12 cellular contexts compared by ENCODE assay signal in the genomic region with DNA sequence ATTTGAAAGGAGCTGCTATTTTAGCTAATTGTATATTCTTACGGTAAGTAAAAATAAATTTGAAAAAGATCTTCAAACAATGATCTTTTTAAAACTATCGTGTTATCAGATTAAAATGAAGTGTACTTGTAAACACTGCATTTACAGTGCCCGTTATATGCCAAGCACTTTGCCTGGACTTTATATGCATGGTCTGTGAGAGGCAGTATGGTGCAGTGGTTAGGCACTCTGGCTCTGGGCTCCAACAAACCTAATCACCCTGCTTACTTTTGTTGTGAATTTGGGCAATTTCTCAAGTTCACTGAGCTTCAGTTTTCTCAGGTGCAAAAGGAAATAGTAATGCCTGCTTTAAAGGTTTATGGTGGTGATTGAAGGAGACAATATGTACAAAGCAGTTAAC. TPM values are rescaled to one million over a fixed set of nuclear protein-coding genes. Genes with fewer than 3 reads are reported as not detected.
DNase-seq lines count a peak whose midpoint lies in the region; ATAC-seq, FAIRE-seq and TF ChIP-seq lines count a peak whose summit lies in the region.
"Had no signal": no experiment of that assay in that cellular context is flagged by ENCODE, and none has a peak within 500 bp of the region (broad histone marks: within the 10 kb centered on the region; RNA-seq: fewer than 3 reads in every experiment).

No MANE protein-coding gene starts in this region.

- DNase-seq in Caco-2 (no peak), astrocyte (ENCODE audit: low read depth) (no peak), keratinocyte (ENCODE audit: low read depth, low spot score) (no peak), skeletal muscle cell (ENCODE audit: low read depth) (no peak), HuH-7.5 (ENCODE audit: low spot score) (no peak), superior temporal gyrus (ENCODE audit: extremely low spot score) (no peak)
- no peak for DNase-seq in stimulated activated CD4-positive, alpha-beta T cell treated with anti-CD3 and anti-CD28 coated beads, Interleukin-2, amount 100 ng/mL, for 24 hours
- DNase-seq: activated gamma-delta T cell; effector CD4-positive, alpha-beta T cell; SHP77 had no signal

- no peaks in the 10 kb centered on the region for H3K27me3 Mint-ChIP-seq in Caco-2 (ENCODE audit: insufficient read depth, unreplicated experiment)
- peaks cover 21% of the 10 kb centered on the region for H3K27me3 Mint-ChIP-seq in astrocyte (ENCODE audit: low read depth, unreplicated experiment)

- H3K9me1 ChIP-seq in keratinocyte (ENCODE audit: control insufficient read depth, extremely low read depth, insufficient read depth, low read length), result no peaks in the 10 kb centered on the region

- POLR2A ChIA-PET in Caco-2 (lab: Charles Lee), result no interaction called here

- CTCF ChIA-PET in Caco-2 (lab: Charles Lee), result interaction anchor here (0.9 kb wide), 1 partner anchor 239 kb away, joined by 5 read pairs; no protein-coding TSS in a partner anchor

- peaks cover 6% of the 10 kb centered on the region for H4K20me1 ChIP-seq in astrocyte (ENCODE audit: insufficient read depth, low read length)
- H4K20me1 ChIP-seq in keratinocyte (ENCODE audit: control insufficient read depth, extremely low read depth, insufficient read depth, low read length), result no peaks in the 10 kb centered on the region

- FAIRE-seq in astrocyte (lab: Jason Lieb, UNC) (no peak), keratinocyte (lab: Jason Lieb, UNC) (no peak)

- intact Hi-C loops in Caco-2 (cut with micrococcal nuclease; ENCODE audit: unreplicated experiment), result loop anchor here (2.0 kb wide), 1 partner anchor 193 kb away; no protein-coding TSS in a partner anchor

- H3K27ac Mint-ChIP-seq in Caco-2 (ENCODE audit: unreplicated experiment), result no peak overlapping the region
- H3K27ac Mint-ChIP-seq in astrocyte (ENCODE audit: unreplicated experiment), result no peak overlapping the region

- no peak overlapping the region for H3K27ac ChIP-seq in astrocyte (ENCODE audit: low read depth, low read length)
- H3K27ac ChIP-seq in keratinocyte (ENCODE audit: control insufficient read depth, insufficient read depth, low read length), result no peak overlapping the region
- H3K27ac ChIP-seq: C4-2B had no signal

- no peak overlapping the region for H3K4me3 ChIP-seq in Caco-2 (ENCODE audit: low read depth, low read length)
- peak overlapping the region; percentile 77 for H3K4me3 ChIP-seq in astrocyte (ENCODE audit: insufficient read depth, low read depth, low read length)
- no peak overlapping the region for H3K4me3 ChIP-seq in keratinocyte (ENCODE audit: control insufficient read depth in 2 of 3, extremely low read depth in 1 of 3, insufficient read depth in 2 of 3, low read depth in 1 of 3, low read length in 3 of 3)
- peak overlapping the region; percentile 63 for H3K4me3 ChIP-seq in skeletal muscle cell (ENCODE audit: low read depth, low read length)

- dilution Hi-C loops in keratinocyte (cut with MboI; ENCODE audit: extremely low pct_ligation_motif_present, low sequenced_read_pairs), result no loop called here

- BruUV-seq in Caco-2 (replicated peaks; lab: Mats Ljungman, UMichigan), result no TSS peak

- H3K36me3 Mint-ChIP-seq in Caco-2 (ENCODE audit: insufficient read depth, unreplicated experiment) (no peaks in the 10 kb centered on the region), astrocyte (ENCODE audit: low read depth, unreplicated experiment) (peaks cover under 1% of the 10 kb centered on the region)

- H3K4me1 ChIP-seq in Caco-2 (no peaks in the 10 kb centered on the region), astrocyte (ENCODE audit: insufficient read depth, low read length) (peaks cover 22% of the 10 kb centered on the region), keratinocyte (ENCODE audit: control insufficient read depth, extremely low read depth, insufficient read depth, low read length) (peaks cover 24% of the 10 kb centered on the region)

- H3K9me3 Mint-ChIP-seq in Caco-2 (ENCODE audit: unreplicated experiment) (no peaks in the 10 kb centered on the region), astrocyte (ENCODE audit: unreplicated experiment) (no peaks in the 10 kb centered on the region)

- TF ChIP-seq CTCF in Caco-2 (IDR thresholded peaks at IDR 0.05; ENCODE audit: insufficient read depth in 1 of 2, low read depth in 1 of 2, low read length in 1 of 2, severe bottlenecking in 1 of 2, unreplicated experiment in 1 of 2) (no peak), astrocyte (IDR thresholded peaks at IDR 0.05; ENCODE audit: insufficient read depth, low read depth, low read length) (no peak), keratinocyte (optimal IDR thresholded peaks at IDR 0.05 in 1 of 3, IDR thresholded peaks at IDR 0.05 in 1 of 3, conservative IDR thresholded peaks at IDR 0.05 in 1 of 3; ENCODE audit: extremely low read depth in 1 of 3, insufficient read depth in 2 of 3, low read length in 3 of 3) (peak in 1 of 3 experiments; percentile 20)

- ATAC-seq in GM18502 (IDR thresholded peaks at IDR 0.05; ENCODE audit: poor library complexity, unreplicated experiment), result no peak

- no peaks in the 10 kb centered on the region for H3K36me3 ChIP-seq in Caco-2 (ENCODE audit: control insufficient read depth, insufficient read depth, low read length)
- no peaks in the 10 kb centered on the region for H3K36me3 ChIP-seq in astrocyte (ENCODE audit: insufficient read depth, low read length)
- H3K36me3 ChIP-seq in keratinocyte (ENCODE audit: control insufficient read depth in 2 of 2, extremely low read depth in 1 of 2, insufficient read depth in 2 of 2, low read length in 2 of 2), result no peaks in the 10 kb centered on the region

- H2AFZ ChIP-seq in astrocyte (ENCODE audit: low read depth, low read length) (no peak overlapping the region), keratinocyte (ENCODE audit: control insufficient read depth, low read length) (no peak overlapping the region)

- H3K9me3 ChIP-seq in Caco-2 (no peaks in the 10 kb centered on the region), astrocyte (ENCODE audit: insufficient read depth, low read depth, low read length) (no peaks in the 10 kb centered on the region), keratinocyte (ENCODE audit: control insufficient read depth, low read depth, low read length) (no peaks in the 10 kb centered on the region)

- H3K79me2 ChIP-seq in astrocyte (ENCODE audit: insufficient read depth, low read length) (peaks cover 8% of the 10 kb centered on the region), keratinocyte (ENCODE audit: control insufficient read depth, insufficient read depth, low read length) (no peaks in the 10 kb centered on the region)

- H3K27me3 ChIP-seq in Caco-2 (replicated peaks; ENCODE audit: control insufficient read depth, insufficient read depth, low read length) (no peaks in the 10 kb centered on the region; the same call in 1 of the 2 replicates), astrocyte (ENCODE audit: insufficient read depth, low read length) (peaks cover 28% of the 10 kb centered on the region), keratinocyte (ENCODE audit: control insufficient read depth, extremely low read depth, insufficient read depth, low read length) (peaks cover 36% of the 10 kb centered on the region)

- H3K9ac ChIP-seq in astrocyte (ENCODE audit: low read length), result no peak overlapping the region
- no peak overlapping the region for H3K9ac ChIP-seq in keratinocyte (ENCODE audit: control insufficient read depth, extremely low read depth, insufficient read depth, low read length)

- H3K4me3 Mint-ChIP-seq in Caco-2 (ENCODE audit: unreplicated experiment) (peak overlapping the region; percentile 85), astrocyte (ENCODE audit: unreplicated experiment) (no peak overlapping the region)

- H3K4me1 Mint-ChIP-seq in Caco-2 (ENCODE audit: low read depth, unreplicated experiment), result no peaks in the 10 kb centered on the region
- H3K4me1 Mint-ChIP-seq in astrocyte (ENCODE audit: low read depth, unreplicated experiment), result peaks cover 11% of the 10 kb centered on the region

- H3K4me2 ChIP-seq in astrocyte (ENCODE audit: low read length) (peak overlapping the region; percentile 97), keratinocyte (ENCODE audit: control insufficient read depth, extremely low read depth, insufficient read depth, low read depth, low read length) (peak overlapping the region; percentile 94)

RNA-seq across cellular contexts. Expression of a gene that starts 1.4 kb away (rescaled TPM):
- total RNA-seq in Caco-2 (2022) (7.3 and 9.1 TPM in 2 replicates), astrocyte (41.7 and 49.6 TPM in 2 replicates)
- 7.9 to 12.1 TPM (median 8.1 TPM) in 3 replicates for polyA plus RNA-seq in keratinocyte
- polyA plus RNA-seq in keratinocyte (2011; ENCODE audit: low read depth), result 0.60 TPM
- 6.1 and 6.2 TPM in 2 replicates for polyA plus RNA-seq in keratinocyte (2011; cell fraction: cytosol; rRNA removed)
- polyA plus RNA-seq in keratinocyte (2011; cell fraction: nucleus; rRNA removed), result 7.9 and 9.3 TPM in 2 replicates
- polyA plus RNA-seq in keratinocyte (2012; ENCODE audit: low replicate concordance), result 0.82 and 6.6 TPM in 2 replicates
- polyA minus RNA-seq in keratinocyte, result 9.7 to 51.5 TPM (median 19.8 TPM) in 3 replicates
- polyA minus RNA-seq in keratinocyte (2011; cell fraction: cytosol; rRNA and poly(A)+ RNA removed), result 6.1 TPM
- polyA minus RNA-seq in keratinocyte (2011; cell fraction: nucleus; rRNA and poly(A)+ RNA removed), result 3.6 and 5.4 TPM in 2 replicates

Comparison
In these comparisons a context has a peak if more than half of its experiments do, and no peak if none do; other contexts are left out.
1. H3K4me3 ChIP-seq: peak in astrocyte (single experiment) and skeletal muscle cell (single experiment); none in Caco-2 (single experiment) and keratinocyte (0 of 3).